ENCODE assay signal across 1 cellular context in genomic region chr18:3619222-3619621, GRCh38.
TF ChIP-seq lines count a peak whose summit lies in the region.

No MANE protein-coding gene starts in this region.

TF ChIP-seq in HCT116, 20 proteins besides CTCF, POLR2A, EP300 and RAD21 (continued from another document):
- TF ChIP-seq REST (IDR thresholded peaks at IDR 0.05; ENCODE audit: low read depth): no peak
- TF ChIP-seq ATF3 (IDR thresholded peaks at IDR 0.05): no peak
- TF ChIP-seq FOSL1 (IDR thresholded peaks at IDR 0.05; ENCODE audit: low read depth): no peak
- TF ChIP-seq MAX (IDR thresholded peaks at IDR 0.05): no peak
- TF ChIP-seq SIN3A (IDR thresholded peaks at IDR 0.05; ENCODE audit: low read depth): no peak
